ENCODE assay signal across 9 cellular contexts in the genomic region with DNA sequence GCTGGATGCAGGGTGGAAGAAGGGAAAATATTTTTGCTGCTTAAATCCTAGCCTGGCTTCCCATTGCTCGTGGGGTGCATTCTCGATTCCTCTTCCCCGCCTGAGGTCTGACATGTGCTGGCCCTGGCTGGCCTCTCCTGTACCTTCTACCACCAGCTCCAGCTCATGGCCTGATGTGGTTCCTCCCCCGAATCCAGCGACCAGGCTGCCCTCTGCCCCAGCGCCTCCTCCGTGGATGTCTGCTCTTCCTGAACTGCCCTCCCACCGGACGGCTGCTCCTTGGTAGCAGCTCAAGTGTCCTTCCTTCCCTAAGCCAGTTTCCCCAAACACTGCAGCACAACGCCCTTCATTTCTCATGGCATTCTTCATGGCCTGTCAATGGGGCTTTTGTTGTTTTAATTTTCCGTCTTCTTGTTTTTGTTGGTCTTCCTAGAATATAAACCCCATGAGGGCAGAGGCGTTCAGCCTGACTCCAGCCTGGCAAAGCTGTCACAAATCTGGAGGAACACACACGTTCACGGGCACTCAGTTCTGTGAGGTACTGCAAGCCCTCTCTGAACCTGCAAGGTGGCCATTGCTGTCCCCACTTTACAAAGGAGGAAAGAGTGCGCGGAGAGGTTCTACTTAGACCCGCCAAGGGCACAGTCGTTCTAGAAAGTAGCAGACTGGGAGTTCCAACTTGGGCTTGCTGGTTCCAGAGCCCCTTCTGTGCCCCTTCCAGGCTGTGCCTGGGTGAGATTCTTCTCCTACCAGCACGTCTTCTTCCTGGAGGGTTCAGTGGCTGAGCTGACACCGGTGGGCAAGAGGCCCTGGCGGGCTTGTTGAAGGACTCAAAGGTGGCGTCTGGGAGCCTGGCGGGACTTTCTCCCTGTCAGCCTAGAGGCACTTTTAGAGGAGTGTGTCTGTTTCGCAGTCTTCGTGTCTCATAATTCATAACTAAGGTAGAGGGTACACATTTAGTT. TPM values are rescaled to one million over a fixed set of nuclear protein-coding genes. Genes with fewer than 3 reads are reported as not detected.
DNase-seq lines count a peak whose midpoint lies in the region; ATAC-seq and TF ChIP-seq lines count a peak whose summit lies in the region.
"Had no signal": no experiment of that assay in that cellular context is flagged by ENCODE, and none has a peak within 500 bp of the region (broad histone marks: within the 10 kb centered on the region; RNA-seq: fewer than 3 reads in every experiment).

No MANE protein-coding gene starts in this region.

- H3K4me3 ChIP-seq in liver (ENCODE audit: low read depth in 1 of 3, low read length in 3 of 3) (no peak overlapping the region), tibial nerve (peak overlapping the region in 2 of 4 donors; percentile 31 to 88), MG63 (no peak overlapping the region; the same call in 1 of the 2 replicates)

- H3K4me1 ChIP-seq in liver (ENCODE audit: control insufficient read depth in 4 of 4, insufficient read depth in 4 of 4, low read length in 3 of 4), result peaks cover 6 to 23% (median 13%) of the 10 kb centered on the region in 4 donors
- H3K4me1 ChIP-seq in tibial nerve, result peaks cover 0 to 31% (median 14%) of the 10 kb centered on the region in 4 donors

- CTCF ChIA-PET in activated naive CD4-positive, alpha-beta T cell treated with anti-CD3 and anti-CD28 coated beads for 36 hours (lab: Charles Lee), result interaction anchor here (0.6 to 1.6 kb wide), 3 partner anchors 70 to 236 kb away, joined by 3 to 4 read pairs (median 3); no protein-coding TSS in a partner anchor
- CTCF ChIA-PET in activated CD8-positive, alpha-beta T cell treated with anti-CD3 and anti-CD28 coated beads for 36 hours (lab: Charles Lee), result interaction anchor here (0.7 to 2.5 kb wide), 4 partner anchors 14 to 72 kb away, joined by 4 to 17 read pairs (median 10); no protein-coding TSS in a partner anchor

- H3K27ac ChIP-seq in liver (ENCODE audit: low read depth in 1 of 2, low read length in 2 of 2) (peak overlapping the region; percentile 43 to 58), tibial nerve (peak overlapping the region in 3 of 4 donors; percentile 64 to 82 (median 66))

- WGBS in liver, result 81% methylated on average over 25 of the region's 25 CpGs
- 68 to 72% methylated on average over 25 of the region's 25 CpGs for WGBS in tibial nerve, 2 donors

- no peak for TF ChIP-seq POLR2A in tibial nerve (IDR thresholded peaks at IDR 0.05)

- DNase-seq in activated naive CD4-positive, alpha-beta T cell treated with anti-CD3 and anti-CD28 coated beads for 36 hours, result no peak
- no peak for DNase-seq in activated naive CD4-positive, alpha-beta T cell treated with anti-CD3 and anti-CD28 coated beads, Interleukin-2, amount 50 U/mL, for 72 hours (ENCODE audit: low spot score in 2 of 2)
- DNase-seq in activated CD8-positive, alpha-beta T cell treated with anti-CD3 and anti-CD28 coated beads for 36 hours, result no peak
- DNase-seq in tibial nerve (ENCODE audit: low spot score in 2 of 2) (no peak), MG63 (no peak), dermis blood vessel endothelial cell (no peak), EL (no peak)
- DNase-seq: NCI-H1694 had no signal

- TF ChIP-seq RAD21 in liver (IDR thresholded peaks at IDR 0.05), result no peak

- no peaks in the 10 kb centered on the region for H3K27me3 Mint-ChIP-seq in activated naive CD4-positive, alpha-beta T cell treated with anti-CD3 and anti-CD28 coated beads for 36 hours (ENCODE audit: low read depth)
- peaks cover 2% of the 10 kb centered on the region for H3K27me3 Mint-ChIP-seq in activated CD8-positive, alpha-beta T cell treated with anti-CD3 and anti-CD28 coated beads for 36 hours

- peaks cover 4% of the 10 kb centered on the region for H3K36me3 Mint-ChIP-seq in activated naive CD4-positive, alpha-beta T cell treated with anti-CD3 and anti-CD28 coated beads for 36 hours (ENCODE audit: low read depth)
- H3K36me3 Mint-ChIP-seq in activated naive CD4-positive, alpha-beta T cell treated with anti-CD3 and anti-CD28 coated beads, Interleukin-2, amount 50 U/mL, for 72 hours, result peaks cover 0 to 5% of the 10 kb centered on the region in 2 donors
- H3K36me3 Mint-ChIP-seq in activated CD8-positive, alpha-beta T cell treated with anti-CD3 and anti-CD28 coated beads for 36 hours (ENCODE audit: low read depth), result no peaks in the 10 kb centered on the region

- peak overlapping the region; percentile 63 for H3K4me3 Mint-ChIP-seq in activated naive CD4-positive, alpha-beta T cell treated with anti-CD3 and anti-CD28 coated beads for 36 hours
- H3K4me3 Mint-ChIP-seq in activated CD8-positive, alpha-beta T cell treated with anti-CD3 and anti-CD28 coated beads for 36 hours, result peak overlapping the region; percentile 63

- intact Hi-C loops in activated naive CD4-positive, alpha-beta T cell treated with anti-CD3 and anti-CD28 coated beads for 36 hours (cut with micrococcal nuclease), result loop anchor here (2.0 kb wide), 1 partner anchor 73 kb away; no protein-coding TSS in a partner anchor
- intact Hi-C loops in activated CD8-positive, alpha-beta T cell treated with anti-CD3 and anti-CD28 coated beads for 36 hours (cut with micrococcal nuclease), result loop anchor here (10.0 kb wide), 1 partner anchor 73 kb away; no protein-coding TSS in a partner anchor

- no peak overlapping the region for H3K9ac ChIP-seq in liver (ENCODE audit: low read depth in 1 of 2, low read length in 2 of 2)

- H3K9me3 ChIP-seq in liver (ENCODE audit: control insufficient read depth in 4 of 4, low read length in 3 of 4), result no peaks in the 10 kb centered on the region
- H3K9me3 ChIP-seq in tibial nerve, result no peaks in the 10 kb centered on the region
- H3K9me3 ChIP-seq in MG63, result no peaks in the 10 kb centered on the region

- no peak overlapping the region for H3K27ac Mint-ChIP-seq in activated naive CD4-positive, alpha-beta T cell treated with anti-CD3 and anti-CD28 coated beads for 36 hours
- H3K27ac Mint-ChIP-seq in activated naive CD4-positive, alpha-beta T cell treated with anti-CD3 and anti-CD28 coated beads, Interleukin-2, amount 50 U/mL, for 72 hours, result no peak overlapping the region
- no peak overlapping the region for H3K27ac Mint-ChIP-seq in activated CD8-positive, alpha-beta T cell treated with anti-CD3 and anti-CD28 coated beads for 36 hours

- H3K9me3 Mint-ChIP-seq in activated naive CD4-positive, alpha-beta T cell treated with anti-CD3 and anti-CD28 coated beads for 36 hours, result no peaks in the 10 kb centered on the region
- H3K9me3 Mint-ChIP-seq in activated naive CD4-positive, alpha-beta T cell treated with anti-CD3 and anti-CD28 coated beads, Interleukin-2, amount 50 U/mL, for 72 hours, result no peaks in the 10 kb centered on the region
- no peaks in the 10 kb centered on the region for H3K9me3 Mint-ChIP-seq in activated CD8-positive, alpha-beta T cell treated with anti-CD3 and anti-CD28 coated beads for 36 hours

- TF ChIP-seq EP300 in tibial nerve (IDR thresholded peaks at IDR 0.05), result no peak

- H3K27me3 ChIP-seq in liver (ENCODE audit: control insufficient read depth in 4 of 4, insufficient read depth in 4 of 4, low read length in 3 of 4), result no peaks in the 10 kb centered on the region
- no peaks in the 10 kb centered on the region for H3K27me3 ChIP-seq in tibial nerve
- no peaks in the 10 kb centered on the region for H3K27me3 ChIP-seq in MG63

- H3K36me3 ChIP-seq in liver (ENCODE audit: control insufficient read depth in 4 of 4, insufficient read depth in 3 of 4, low read depth in 1 of 4, low read length in 3 of 4) (no peaks in the 10 kb centered on the region), tibial nerve (no peaks in the 10 kb centered on the region), MG63 (no peaks in the 10 kb centered on the region)

- no peak for ATAC-seq in activated naive CD4-positive, alpha-beta T cell treated with anti-CD3 and anti-CD28 coated beads, Interleukin-2, amount 50 U/mL, for 72 hours
- no peak for ATAC-seq in activated CD8-positive, alpha-beta T cell treated with anti-CD3 and anti-CD28 coated beads for 36 hours

- H3K4me1 Mint-ChIP-seq in activated naive CD4-positive, alpha-beta T cell treated with anti-CD3 and anti-CD28 coated beads for 36 hours (ENCODE audit: low read depth), result peaks cover 21% of the 10 kb centered on the region
- H3K4me1 Mint-ChIP-seq in activated CD8-positive, alpha-beta T cell treated with anti-CD3 and anti-CD28 coated beads for 36 hours (ENCODE audit: low read depth), result peaks cover 13% of the 10 kb centered on the region

- POLR2A ChIA-PET in activated CD8-positive, alpha-beta T cell treated with anti-CD3 and anti-CD28 coated beads for 36 hours (lab: Charles Lee), result no interaction called here

- no peak for TF ChIP-seq CTCF in activated CD8-positive, alpha-beta T cell treated with anti-CD3 and anti-CD28 coated beads for 36 hours (IDR thresholded peaks at IDR 0.05)
- TF ChIP-seq CTCF in liver (IDR thresholded peaks at IDR 0.05; ENCODE audit: low read depth, low read length, missing input control) (no peak), tibial nerve (IDR thresholded peaks at IDR 0.05) (no peak)

TF ChIP-seq in liver, 16 proteins besides CTCF, POLR2A, EP300 and RAD21 (continues in another document):
- TF ChIP-seq SP1 (IDR thresholded peaks at IDR 0.05), result no peak
- no peak for TF ChIP-seq TAF1 (conservative IDR thresholded peaks at IDR 0.05)
- TF ChIP-seq EGR1 (IDR thresholded peaks at IDR 0.05; ENCODE audit: low read depth in 2 of 2), result no peak

RNA-seq across cellular contexts. Expression of gene LRP5, which starts 1.0 kb away (rescaled TPM):
- total RNA-seq in activated naive CD4-positive, alpha-beta T cell treated with anti-CD3 and anti-CD28 coated beads for 36 hours, result 10 to 100 TPM; 14.3 to 17.1 TPM
- total RNA-seq in activated naive CD4-positive, alpha-beta T cell treated with anti-CD3 and anti-CD28 coated beads, Interleukin-2, amount 50 U/mL, for 72 hours, result 10 to 100 TPM in 1 of 2 donors, 1 to 10 TPM in 1; 8.7 to 14.1 TPM
- 10 to 100 TPM; 10.5 to 15.3 TPM for total RNA-seq in activated CD8-positive, alpha-beta T cell treated with anti-CD3 and anti-CD28 coated beads for 36 hours
- total RNA-seq in liver, result 10 to 100 TPM; 53.8 to 99.3 TPM
- 10 to 100 TPM; 48.9 to 88.8 TPM for polyA plus RNA-seq in liver
- 10 to 100 TPM; 22.3 to 43.2 (median 33.8) TPM for total RNA-seq in tibial nerve
- 16.9 and 23.5 TPM in 2 replicates for total RNA-seq in MG63 (2014; rRNA removed; shearing (Covaris generic); ENCODE audit: low replicate concordance)
- 87.3 and 169 TPM in 2 replicates for total RNA-seq in dermis blood vessel endothelial cell

RNA-seq across cellular contexts. Expression of gene C11orf24, which starts 39.7 kb away (rescaled TPM):
- total RNA-seq in activated naive CD4-positive, alpha-beta T cell treated with anti-CD3 and anti-CD28 coated beads for 36 hours, result 10 to 100 TPM; 28.5 to 29.5 TPM
- 10 to 100 TPM; 31.7 to 36.5 TPM for total RNA-seq in activated naive CD4-positive, alpha-beta T cell treated with anti-CD3 and anti-CD28 coated beads, Interleukin-2, amount 50 U/mL, for 72 hours
- total RNA-seq in activated CD8-positive, alpha-beta T cell treated with anti-CD3 and anti-CD28 coated beads for 36 hours, result 10 to 100 TPM; 38.0 to 40.7 TPM
- 10 to 100 TPM in 1 of 2 donors, 1 to 10 TPM in 1; 7.8 to 39.8 TPM for total RNA-seq in liver
- 10 to 100 TPM; 24.2 to 50.3 TPM for polyA plus RNA-seq in liver
- total RNA-seq in tibial nerve, result 10 to 100 TPM; 33.3 to 59.4 (median 41.2) TPM
- total RNA-seq in MG63 (2014; rRNA removed; shearing (Covaris generic); ENCODE audit: low replicate concordance), result 26.3 and 30.3 TPM in 2 replicates
- 3.9 and 10.0 TPM in 2 replicates for total RNA-seq in dermis blood vessel endothelial cell
